2 cellular contexts compared by ENCODE assay signal in the genomic region with DNA sequence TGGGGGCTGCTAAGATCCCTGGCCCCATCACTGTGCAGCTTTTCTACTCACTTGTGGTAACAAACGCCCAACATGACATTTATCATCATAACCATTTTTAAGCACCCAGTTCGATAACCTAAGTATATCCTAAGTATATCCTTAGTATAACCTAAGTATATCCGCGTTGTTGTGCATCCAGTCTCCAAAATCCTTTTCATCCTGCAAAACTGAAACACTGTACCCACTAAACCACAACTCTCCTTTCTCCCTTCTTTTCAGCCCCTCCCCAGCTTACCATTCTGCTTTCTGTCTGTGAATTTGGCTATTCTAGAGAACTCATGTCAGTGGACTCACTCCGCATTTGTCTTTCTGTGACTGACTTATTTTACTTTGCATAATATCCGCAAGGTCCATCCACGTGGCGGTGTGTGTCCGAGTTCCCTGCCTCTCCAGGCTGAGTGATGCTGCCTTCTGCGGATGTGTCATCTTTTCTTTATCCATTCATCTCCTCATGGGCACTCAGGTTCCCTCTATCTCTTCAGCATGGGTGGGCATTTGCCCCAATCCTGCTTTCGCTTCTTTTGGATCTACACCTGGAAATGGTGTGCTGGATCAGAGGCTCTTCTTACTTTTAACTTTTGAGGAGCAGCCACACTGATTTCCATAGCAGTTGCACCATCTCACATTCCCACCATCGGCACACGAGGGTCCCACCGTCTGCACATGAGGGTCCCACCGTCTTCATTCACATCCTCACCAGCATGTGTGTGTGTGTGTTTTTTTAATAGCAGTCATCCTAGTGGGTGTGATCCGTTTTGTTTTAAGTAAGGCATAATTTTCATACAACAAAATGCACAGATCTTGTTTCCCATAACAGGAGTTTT.
TF ChIP-seq lines count a peak whose summit lies in the region.

No MANE protein-coding gene starts in this region.

TF ChIP-seq in liver, 16 proteins besides CTCF, POLR2A, EP300 and RAD21 (continued from another document):
- TF ChIP-seq REST (IDR thresholded peaks at IDR 0.05) (no peak), HNF4G (IDR thresholded peaks at IDR 0.05) (no peak)

TF ChIP-seq in HepG2, 621 proteins besides CTCF, POLR2A, EP300 and RAD21 (continued from another document):
- TF ChIP-seq ZGPAT (CRISPR knock-in tag; IDR thresholded peaks at IDR 0.05) (no peak), ZNF20 (CRISPR knock-in tag; IDR thresholded peaks at IDR 0.05) (no peak), ZBTB44 (CRISPR knock-in tag; IDR thresholded peaks at IDR 0.05) (no peak), SMC3 (IDR thresholded peaks at IDR 0.05; ENCODE audit: low read length) (no peak), ZNF749 (CRISPR knock-in tag; IDR thresholded peaks at IDR 0.05; ENCODE audit: borderline replicate concordance) (no peak), AKAP8 (CRISPR knock-in tag; IDR thresholded peaks at IDR 0.05) (no peak)
TF ChIP-seq in HepG2: peak in this region for 0.
